Comparison of ENCODE assay signal across 1 cellular context in genomic region chr20:47663354-47664067, GRCh38.
TF ChIP-seq lines count a peak whose summit lies in the region.

No MANE protein-coding gene starts in this region.

TF ChIP-seq in HepG2, 621 proteins besides CTCF, POLR2A, EP300 and RAD21 (continued from another document):
- peak; percentile 38 for TF ChIP-seq ARID5B (CRISPR knock-in tag; IDR thresholded peaks at IDR 0.05)
- no peak for TF ChIP-seq EED (CRISPR knock-in tag; IDR thresholded peaks at IDR 0.05)
- no peak for TF ChIP-seq PAF1 (CRISPR knock-in tag; IDR thresholded peaks at IDR 0.05)
- TF ChIP-seq SMARCE1 (IDR thresholded peaks at IDR 0.05; ENCODE audit: borderline replicate concordance) = no peak
- TF ChIP-seq MED1 (CRISPR knock-in tag; IDR thresholded peaks at IDR 0.05) = no peak
- no peak for TF ChIP-seq ZNF552 (CRISPR knock-in tag; IDR thresholded peaks at IDR 0.05; ENCODE audit: borderline replicate concordance)
- TF ChIP-seq SMYD3 (CRISPR knock-in tag; IDR thresholded peaks at IDR 0.05) = no peak
- no peak for TF ChIP-seq ZC3H13 (CRISPR knock-in tag; IDR thresholded peaks at IDR 0.05)
- 0 out of 2 replicates have a peak, but pooled peaks have one; percentile 79 for TF ChIP-seq ZBTB49 (CRISPR knock-in tag; IDR thresholded peaks at IDR 0.05; ENCODE audit: borderline replicate concordance)
- TF ChIP-seq NFATC3 (CRISPR knock-in tag; IDR thresholded peaks at IDR 0.05) = no peak
- TF ChIP-seq ZNF264 (CRISPR knock-in tag; IDR thresholded peaks at IDR 0.05) = no peak
- TF ChIP-seq YY1 (IDR thresholded peaks at IDR 0.05; ENCODE audit: insufficient read depth, insufficient replicate concordance, low read depth, low read length) = peak; percentile 35
- no peak for TF ChIP-seq ZBTB3 (CRISPR knock-in tag; IDR thresholded peaks at IDR 0.05; ENCODE audit: borderline replicate concordance, low read depth)
- TF ChIP-seq KMT2A (CRISPR knock-in tag; IDR thresholded peaks at IDR 0.05) = no peak
- no peak for TF ChIP-seq BRF2 (CRISPR knock-in tag; IDR thresholded peaks at IDR 0.05)
- TF ChIP-seq ATF1 (CRISPR knock-in tag; IDR thresholded peaks at IDR 0.05) = no peak
- TF ChIP-seq ZNF430 (CRISPR knock-in tag; IDR thresholded peaks at IDR 0.05) = no peak
- no peak for TF ChIP-seq ZNF713 (CRISPR knock-in tag; IDR thresholded peaks at IDR 0.05)
- TF ChIP-seq ZNF784 (CRISPR knock-in tag; IDR thresholded peaks at IDR 0.05; ENCODE audit: borderline replicate concordance) = no peak
- TF ChIP-seq IRF9 (CRISPR knock-in tag; IDR thresholded peaks at IDR 0.05; ENCODE audit: borderline replicate concordance) = no peak
- no peak for TF ChIP-seq ZBTB34 (CRISPR knock-in tag; IDR thresholded peaks at IDR 0.05)
